ENCODE assay signal across 35 cellular contexts in the genomic region with DNA sequence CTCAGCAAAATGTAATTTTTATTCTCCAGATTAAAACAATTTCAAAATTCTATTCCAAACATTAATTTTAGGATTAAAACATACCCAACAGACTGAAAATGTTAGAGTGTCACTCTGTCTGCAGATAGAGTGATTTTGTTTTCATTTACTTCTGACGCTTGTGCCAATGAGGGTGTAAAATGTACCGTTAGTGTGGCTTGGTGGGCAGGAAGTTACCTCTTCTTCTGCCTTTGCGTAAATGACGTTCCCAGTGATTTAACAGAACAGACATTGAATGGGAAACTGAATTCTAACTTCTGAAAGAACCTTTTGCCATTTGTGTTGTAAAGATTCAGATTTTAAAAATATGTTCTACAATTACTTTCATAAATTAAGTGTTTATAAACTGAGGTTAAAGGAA. TPM values are rescaled to one million over a fixed set of nuclear protein-coding genes. Genes with fewer than 3 reads are reported as not detected.
"Had no signal": no experiment of that assay in that cellular context is flagged by ENCODE, and none has a peak within 500 bp of the region (broad histone marks: within the 10 kb centered on the region; RNA-seq: fewer than 3 reads in every experiment).

No MANE protein-coding gene starts in this region.

- ATAC-seq: left cardiac atrium; left lobe of liver; left ventricle myocardium superior; mucosa of descending colon; right lobe of liver; stimulated activated memory B cell treated with anti-CD40 and anti-IgM and Interleukin-4, amounts not matched to agents 10 μg/mL and 1 μg/mL and 100 μg/mL, for 72 hours; stimulated activated naive CD8-positive, alpha-beta T cell treated with anti-CD3 and anti-CD28 coated beads, Interleukin-15, amount 100 ng/mL, for 72 hours had no signal

- H3K4me3 ChIP-seq: mucosa of descending colon, ovary, right atrium auricular region, right lobe of liver, smooth muscle cell, tibial nerve, uterus had no signal

- H3K9me3 Mint-ChIP-seq: stimulated activated naive CD8-positive, alpha-beta T cell treated with anti-CD3 and anti-CD28 coated beads, Interleukin-15, amount 100 ng/mL, for 72 hours; type B pancreatic cell had no signal

- H3K27ac Mint-ChIP-seq: memory B cell; progenitor cell of endocrine pancreas; stimulated activated memory B cell treated with anti-CD40 and anti-IgM and Interleukin-4, amounts not matched to agents 10 μg/mL and 1 μg/mL and 100 μg/mL, for 72 hours; stimulated activated naive CD8-positive, alpha-beta T cell treated with anti-CD3 and anti-CD28 coated beads, Interleukin-15, amount 100 ng/mL, for 72 hours; type B pancreatic cell had no signal

- H3K27me3 Mint-ChIP-seq: progenitor cell of endocrine pancreas; stimulated activated memory B cell treated with anti-CD40 and anti-IgM and Interleukin-4, amounts not matched to agents 10 μg/mL and 1 μg/mL and 100 μg/mL, for 72 hours; type B pancreatic cell had no signal

- H3K4me3 Mint-ChIP-seq: memory B cell; stimulated activated memory B cell treated with anti-CD40 and anti-IgM and Interleukin-4, amounts not matched to agents 10 μg/mL and 1 μg/mL and 100 μg/mL, for 72 hours; type B pancreatic cell had no signal

- DNase-seq: hypothalamus; islet precursor cell; kidney glomerular epithelial cell; left cardiac atrium; left ventricle myocardium superior; midbrain; mucosa of descending colon; ovary; right lobe of liver; stimulated activated CD4-positive, alpha-beta T cell treated with anti-CD3 and anti-CD28 coated beads, Interleukin-1b, Interleukin-23, amount 100 ng/mL, for 48 hours; stimulated activated CD4-positive, alpha-beta T cell treated with anti-CD3 and anti-CD28 coated beads, Interleukin-2, amount 100 ng/mL, for 48 hours; stimulated activated CD4-positive, alpha-beta T cell treated with anti-CD3 and anti-CD28 coated beads, Interleukin-4, amount 100 ng/mL, for 4 hours; stimulated activated CD8-positive, alpha-beta memory T cell treated with anti-CD3 and anti-CD28 coated beads, Interleukin-4, amount 100 ng/mL, for 48 hours; stimulated activated naive CD4-positive, alpha-beta T cell treated with Interleukin-2 at 50 U/mL for 16 hours; stimulated activated naive CD8-positive, alpha-beta T cell treated with anti-CD3 and anti-CD28 coated beads, Interleukin-15, amount 100 ng/mL, for 72 hours; substantia nigra; uterus had no signal

- H3K4me1 Mint-ChIP-seq: memory B cell had no signal

RNA-seq across cellular contexts. Expression of a gene that starts 47.0 kb away (rescaled TPM):
- total RNA-seq: left cardiac atrium; left lobe of liver; left ventricle myocardium superior; lung microvascular endothelial cell; mesenteric fat pad; naive thymus-derived CD8-positive, alpha-beta T cell; omental fat pad; ovary; progenitor cell of endocrine pancreas; pulmonary artery endothelial cell; renal cortical epithelial cell; right atrium auricular region; right lobe of liver; skeletal muscle tissue; smooth muscle cell; temporal lobe; tibial nerve; ureter had no signal
- polyA plus RNA-seq: naive thymus-derived CD8-positive, alpha-beta T cell; neural cell; ovary; smooth muscle cell had no signal
